In genomic region chr16:55900616-55901393, GRCh38 we compare ENCODE assay signal across 18 cellular contexts. TPM values are rescaled to one million over a fixed set of nuclear protein-coding genes. Genes with fewer than 3 reads are reported as not detected.
A peak's percentile ranks its signal among the peaks of the same experiment; 100 is the strongest.
DNase-seq lines count a peak whose midpoint lies in the region; ATAC-seq, FAIRE-seq and TF ChIP-seq lines count a peak whose summit lies in the region.
"Had no signal": no experiment of that assay in that cellular context is flagged by ENCODE, and none has a peak within 500 bp of the region (broad histone marks: within the 10 kb centered on the region; RNA-seq: fewer than 3 reads in every experiment).

No MANE protein-coding gene starts in this region.

- H3K27ac Mint-ChIP-seq in H9 = no peak overlapping the region

- H2BK120ac ChIP-seq in H9 (ENCODE audit: low read depth, low read length, poor library complexity, severe bottlenecking) (no peak overlapping the region), neuronal stem cell (ENCODE audit: low read depth, low read length) (no peak overlapping the region)

- no peaks in the 10 kb centered on the region for H3K79me1 ChIP-seq in H9 (ENCODE audit: insufficient read depth, low read depth, low read length, poor library complexity, severe bottlenecking)
- H3K79me1 ChIP-seq in neuronal stem cell (ENCODE audit: low read depth, low read length) = no peaks in the 10 kb centered on the region

- H4K91ac ChIP-seq in H9 (ENCODE audit: insufficient read length, low read depth, low read length) (no peak overlapping the region), neuronal stem cell (ENCODE audit: low read depth, low read length, poor library complexity) (no peak overlapping the region)

- H4K8ac ChIP-seq in H9 (replicated peaks; ENCODE audit: insufficient read length, low read depth, low read length) (no peak overlapping the region), neuronal stem cell (ENCODE audit: low read depth, low read length) (no peak overlapping the region)

- H3K23me2 ChIP-seq in H9 (ENCODE audit: insufficient read length, low read depth, low read length, poor library complexity, severe bottlenecking) = no peaks in the 10 kb centered on the region

- H3K4me3 ChIP-seq in bronchial epithelial cell (ENCODE audit: low read depth, low read length) (no peak overlapping the region), neuronal stem cell (ENCODE audit: low read length in 2 of 2) (no peak overlapping the region)
- H3K4me3 ChIP-seq: K562 had no signal

- no peak overlapping the region for H3K4me3 Mint-ChIP-seq in activated T-cell treated with anti-CD3 and anti-CD28 coated beads, Interleukin-2, amount 50 U/mL, for 4 hours
- no peak overlapping the region for H3K4me3 Mint-ChIP-seq in H9

- H4K5ac ChIP-seq in H9 (ENCODE audit: insufficient read length, low read depth, low read length) = no peak overlapping the region

- H2BK12ac ChIP-seq in H9 (ENCODE audit: insufficient read length, low read depth, low read length) = no peak overlapping the region
- H2BK12ac ChIP-seq in neuronal stem cell (ENCODE audit: low read length) = no peak overlapping the region

- H3K4me1 ChIP-seq in H9 (ENCODE audit: insufficient read depth, low read length) (no peaks in the 10 kb centered on the region), neuronal stem cell (ENCODE audit: control insufficient read depth in 2 of 2, insufficient read depth in 1 of 2, low read depth in 1 of 2, low read length in 2 of 2) (peaks cover 0 to 12% of the 10 kb centered on the region in 2 donors)

- H3K23ac ChIP-seq in H9 (ENCODE audit: insufficient read length, low read depth, low read length) = no peak overlapping the region
- H3K23ac ChIP-seq in neuronal stem cell (ENCODE audit: low read depth, low read length, poor library complexity) = no peak overlapping the region

- H2AK5ac ChIP-seq in H9 (ENCODE audit: insufficient read length, low read length) = no peak overlapping the region
- H2AK5ac ChIP-seq in neuronal stem cell (ENCODE audit: low read depth, low read length) = no peak overlapping the region

- H3K27ac ChIP-seq in H9 (ENCODE audit: insufficient read length, low read depth, low read length) (no peak overlapping the region), neuronal stem cell (replicated peaks; ENCODE audit: low read length) (peak overlapping the region; percentile 56)
- H3K27ac ChIP-seq: C4-2B had no signal

- H3K79me2 ChIP-seq in H9 (ENCODE audit: insufficient read depth, low read length) = no peaks in the 10 kb centered on the region

- ATAC-seq in activated T-cell treated with anti-CD3 and anti-CD28 coated beads, Interleukin-2, amount 50 U/mL, for 4 hours = peak; percentile 18 to 61
- no peak for ATAC-seq in GM18520 (IDR thresholded peaks at IDR 0.05; ENCODE audit: unreplicated experiment)
- ATAC-seq in GM21381 (IDR thresholded peaks at IDR 0.05; ENCODE audit: unreplicated experiment) = no peak
- ATAC-seq: K562 had no signal

- H3K4ac ChIP-seq in H9 (ENCODE audit: low read depth, low read length) = no peak overlapping the region
- no peak overlapping the region for H3K4ac ChIP-seq in neuronal stem cell (ENCODE audit: low read length)

- no peak overlapping the region for H3K18ac ChIP-seq in H9 (ENCODE audit: insufficient read length, low read depth, low read length)
- H3K18ac ChIP-seq in neuronal stem cell (ENCODE audit: low read length) = no peak overlapping the region

- H3K56ac ChIP-seq in H9 (ENCODE audit: insufficient read length, low read depth, low read length) = no peak overlapping the region

- peaks cover 25% of the 10 kb centered on the region for H3K27me3 Mint-ChIP-seq in activated T-cell treated with anti-CD3 and anti-CD28 coated beads, Interleukin-2, amount 50 U/mL, for 4 hours (ENCODE audit: low read depth)
- peaks cover 21% of the 10 kb centered on the region for H3K27me3 Mint-ChIP-seq in H9 (ENCODE audit: low read depth)

- H3K36me3 ChIP-seq in bronchial epithelial cell (ENCODE audit: control insufficient read depth, insufficient read depth, low read length) = no peaks in the 10 kb centered on the region
- H3K36me3 ChIP-seq in neuronal stem cell (replicated peaks in 1 of 2; ENCODE audit: control insufficient read depth in 2 of 2, insufficient read depth in 2 of 2, low read length in 2 of 2) = no peaks in the 10 kb centered on the region

- H3K9ac ChIP-seq in H9 (ENCODE audit: extremely low read depth, insufficient read length, low read length) (no peak overlapping the region), neuronal stem cell (ENCODE audit: low read depth, low read length, poor library complexity) (no peak overlapping the region)

- H3K36me3 Mint-ChIP-seq in activated T-cell treated with anti-CD3 and anti-CD28 coated beads, Interleukin-2, amount 50 U/mL, for 4 hours (ENCODE audit: insufficient read depth) = no peaks in the 10 kb centered on the region
- no peaks in the 10 kb centered on the region for H3K36me3 Mint-ChIP-seq in H9 (ENCODE audit: insufficient read depth in 1 of 3, low read depth in 3 of 3)

- H3K4me2 ChIP-seq in H9 (ENCODE audit: insufficient read depth, insufficient read length, low read length) = no peak overlapping the region
- H3K4me2 ChIP-seq in neuronal stem cell (ENCODE audit: insufficient read depth, low read length, poor library complexity, severe bottlenecking) = no peak overlapping the region

- H3K14ac ChIP-seq in H9 (ENCODE audit: insufficient read depth, low read length) (no peak overlapping the region), neuronal stem cell (ENCODE audit: low read length) (no peak overlapping the region)

- no CpG with 5 or more reads among the region's 5 CpGs for WGBS in H9 (ENCODE audit: extremely low coverage, insufficient read length, low lambda C conversion rate)
- WGBS in neuronal stem cell (ENCODE audit: extremely low coverage in 2 of 2, insufficient read length in 2 of 2, insufficient replicate concordance in 1 of 2), 2 donors = no CpG with 5 or more reads among the region's 5 CpGs

- no peaks in the 10 kb centered on the region for H3K9me3 ChIP-seq in H9 (ENCODE audit: control insufficient read depth, low read depth, low read length)
- H3K9me3 ChIP-seq in neuronal stem cell (replicated peaks in 1 of 2; ENCODE audit: control insufficient read depth in 2 of 2, insufficient read depth in 1 of 2, low read depth in 1 of 2, low read length in 2 of 2) = peaks cover 0 to 2% of the 10 kb centered on the region in 2 donors

- TF ChIP-seq CTCF in H9 (conservative IDR thresholded peaks at IDR 0.05) (no peak), bronchial epithelial cell (IDR thresholded peaks at IDR 0.05; ENCODE audit: insufficient read depth, low read length, severe bottlenecking) (no peak)

- H3K9me3 Mint-ChIP-seq in activated T-cell treated with anti-CD3 and anti-CD28 coated beads, Interleukin-2, amount 50 U/mL, for 4 hours = peaks cover 19% of the 10 kb centered on the region
- H3K9me3 Mint-ChIP-seq in H9 = peaks cover 11 to 19% of the 10 kb centered on the region in 2 experiments

- H2AFZ ChIP-seq in H9 (ENCODE audit: low read length) (no peak overlapping the region), neuronal stem cell (ENCODE audit: low read length) (no peak overlapping the region)

- no peak for FAIRE-seq in bronchial epithelial cell (lab: Jason Lieb, UNC)
- FAIRE-seq: GM12892, K562 had no signal

- no peak for DNase-seq in activated T-cell treated with anti-CD3 and anti-CD28 coated beads, Interleukin-2, amount 50 U/mL, for 4 hours
- DNase-seq in activated T-cell treated with anti-CD3 and anti-CD28 coated beads for 4 hours (no peak), H9 (peak; percentile 5), bronchial epithelial cell (ENCODE audit: low read depth) (peak; percentile 3), neuronal stem cell (ENCODE audit: low spot score) (no peak)
- DNase-seq: GF-D8, GOT3, NCI-H1417, NCI-H1930, NCI-H2171 treated with DMSO at 0.1 percent for 48 hours had no signal

- H4K20me1 ChIP-seq in H9 (ENCODE audit: control insufficient read depth, insufficient read depth, insufficient read length) = no peaks in the 10 kb centered on the region

- no peaks in the 10 kb centered on the region for H3K4me1 Mint-ChIP-seq in activated T-cell treated with anti-CD3 and anti-CD28 coated beads, Interleukin-2, amount 50 U/mL, for 4 hours (ENCODE audit: low read depth)
- 0 out of 4 replicates have a peak, but pooled peaks cover 0 to 2% of the 10 kb centered on the region in 2 experiments for H3K4me1 Mint-ChIP-seq in H9

- no peak overlapping the region for H2BK20ac ChIP-seq in H9 (ENCODE audit: low read depth, low read length, poor library complexity, severe bottlenecking)

- no peak overlapping the region for H3T11ph ChIP-seq in H9 (ENCODE audit: low read length)

- no peak overlapping the region for H2BK5ac ChIP-seq in H9 (ENCODE audit: insufficient read length, low read length)
- no peak overlapping the region for H2BK5ac ChIP-seq in neuronal stem cell (ENCODE audit: low read length)

- no peaks in the 10 kb centered on the region for H3K27me3 ChIP-seq in H9 (ENCODE audit: insufficient read depth, low read length)
- no peaks in the 10 kb centered on the region for H3K27me3 ChIP-seq in bronchial epithelial cell (ENCODE audit: control insufficient read depth, insufficient read depth, low read length)
- H3K27me3 ChIP-seq in neuronal stem cell (ENCODE audit: control insufficient read depth in 3 of 3, insufficient read depth in 3 of 3, low read depth in 1 of 3, low read length in 3 of 3) = no peaks in the 10 kb centered on the region

- no peak overlapping the region for H2BK15ac ChIP-seq in H9 (ENCODE audit: low read depth, low read length)
- no peak overlapping the region for H2BK15ac ChIP-seq in neuronal stem cell (ENCODE audit: low read length)

RNA-seq across cellular contexts. Expression of gene CES5A, which starts 25.6 kb away (rescaled TPM):
- total RNA-seq in activated T-cell treated with anti-CD3 and anti-CD28 coated beads, Interleukin-2, amount 50 U/mL, for 4 hours = not detected
- total RNA-seq in H9 (2021) = not detected in 2 replicates
- total RNA-seq in bronchial epithelial cell = not detected in 2 replicates
- not detected for polyA plus RNA-seq in neuronal stem cell (2013, experiment 1 of 2)
- polyA plus RNA-seq in neuronal stem cell (2013, experiment 2 of 2) = not detected
- total RNA-seq: A673, Daoy, NCI-H460 had no signal

Comparison
In these comparisons a context has a peak if more than half of its experiments do, and no peak if none do; other contexts are left out.
1. ATAC-seq: peak in activated T-cell treated with anti-CD3 and anti-CD28 coated beads, Interleukin-2, amount 50 U/mL, for 4 hours (2 of 2); none in GM18520 (single experiment) and GM21381 (single experiment).
2. DNase-seq: peak in H9 (single experiment) and bronchial epithelial cell (single experiment); none in activated T-cell treated with anti-CD3 and anti-CD28 coated beads, Interleukin-2, amount 50 U/mL, for 4 hours (single experiment), activated T-cell treated with anti-CD3 and anti-CD28 coated beads for 4 hours (single experiment) and neuronal stem cell (single experiment).